ENCODE assay signal across 2 cellular contexts in genomic region chr12:119012179-119012578, GRCh38.
TF ChIP-seq lines count a peak whose summit lies in the region.

No MANE protein-coding gene starts in this region.

TF ChIP-seq in GM23338, 12 proteins besides CTCF, POLR2A, EP300 and RAD21:
- TF ChIP-seq EZH2 (IDR thresholded peaks at IDR 0.05; ENCODE audit: low read depth, unreplicated experiment), result no peak
- TF ChIP-seq ZNF462 (CRISPR knock-in tag; IDR thresholded peaks at IDR 0.05), result peak; percentile 18; the same call in 1 of the 2 replicates

TF ChIP-seq in H1, 55 proteins besides CTCF, POLR2A, EP300 and RAD21:
- TF ChIP-seq CREB1 (IDR thresholded peaks at IDR 0.05), result no peak
- no peak for TF ChIP-seq FOSL1 (IDR thresholded peaks at IDR 0.05; ENCODE audit: insufficient read depth, low read depth, low read length)
- 0 out of 2 replicates have a peak, but pooled peaks have one; percentile 45 for TF ChIP-seq SP1 (IDR thresholded peaks at IDR 0.05; ENCODE audit: low read depth, low read length)
- no peak for TF ChIP-seq TAF7 (optimal IDR thresholded peaks at IDR 0.05; ENCODE audit: borderline replicate concordance, low read depth, low read length)
- 0 out of 2 replicates have a peak, but pooled peaks have one; percentile 56 for TF ChIP-seq TEAD4 (IDR thresholded peaks at IDR 0.05; ENCODE audit: low read depth, low read length)
- no peak for TF ChIP-seq CBX5 (IDR thresholded peaks at IDR 0.05; ENCODE audit: low read depth, low read length)
- TF ChIP-seq CBX8 (IDR thresholded peaks at IDR 0.05; ENCODE audit: borderline replicate concordance, low read depth, low read length), result no peak
- TF ChIP-seq BACH1 (IDR thresholded peaks at IDR 0.05; ENCODE audit: low read length), result peak; percentile 56
- no peak for TF ChIP-seq SRF (IDR thresholded peaks at IDR 0.05; ENCODE audit: low read depth, low read length)
- TF ChIP-seq HDAC6 (IDR thresholded peaks at IDR 0.05; ENCODE audit: low read depth, low read length), result no peak
- no peak for TF ChIP-seq USF2 (IDR thresholded peaks at IDR 0.05; ENCODE audit: low read length)
- TF ChIP-seq CHD2 (IDR thresholded peaks at IDR 0.05; ENCODE audit: low read length), result no peak
- TF ChIP-seq RXRA (IDR thresholded peaks at IDR 0.05; ENCODE audit: insufficient read depth, low read depth, low read length), result no peak
- no peak for TF ChIP-seq POU5F1 (IDR thresholded peaks at IDR 0.05; ENCODE audit: low read depth, low read length)
- TF ChIP-seq GTF2F1 (IDR thresholded peaks at IDR 0.05; ENCODE audit: borderline replicate concordance, low read depth, low read length), result no peak
- TF ChIP-seq TBP (IDR thresholded peaks at IDR 0.05; ENCODE audit: low read depth, low read length), result no peak
- TF ChIP-seq SIN3A (conservative IDR thresholded peaks at IDR 0.05 in 1 of 2, IDR thresholded peaks at IDR 0.05 in 1 of 2; ENCODE audit: low read depth in 1 of 2, low read length in 2 of 2), result no peak
